Comparison of ENCODE assay signal across 23 cellular contexts in genomic region chr10:20041931-20042330, GRCh38.
"Had no signal": no experiment of that assay in that cellular context is flagged by ENCODE, and none has a peak within 500 bp of the region (broad histone marks: within the 10 kb centered on the region; RNA-seq: fewer than 3 reads in every experiment).

No MANE protein-coding gene starts in this region.

- DNase-seq: Kasumi-1, MV-4-11, NCI-H1048, NCI-H1105, NCI-H1417, NCI-H1436 treated with DMSO at 0.1 percent for 48 hours, NCI-H1694, NCI-H187 treated with DMSO at 0.1 percent for 48 hours, NCI-H2029 treated with DMSO at 0.1 percent for 48 hours, NCI-H2171 treated with DMSO at 0.1 percent for 48 hours, NCI-H524, NCI-H526 treated with DMSO at 0.1 percent for 48 hours, NCI-H774, Right ventricle myocardium superior, RPMI8226, SIG-M5 had no signal

- H3K4me3 ChIP-seq: K562, SJSA1, SK-N-MC had no signal

- H3K4me1 Mint-ChIP-seq: IgD-negative memory B cell had no signal

- H3K27ac Mint-ChIP-seq: IgD-negative memory B cell had no signal

- H3K27me3 ChIP-seq: SJSA1 had no signal

- H3K36me3 Mint-ChIP-seq: IgD-negative memory B cell had no signal

- H3K9ac ChIP-seq: KMS-11 had no signal

- H3K4me1 ChIP-seq: SJSA1 had no signal

- FAIRE-seq: HTR-8/SVneo, K562 had no signal

- H3K27ac ChIP-seq: HL-60, KMS-11, SJSA1, SK-N-MC had no signal

- H3K27me3 Mint-ChIP-seq: IgD-negative memory B cell had no signal

- H3K36me3 ChIP-seq: SJSA1 had no signal

- H3K4me3 Mint-ChIP-seq: IgD-negative memory B cell had no signal

- H3K4me2 ChIP-seq: KMS-11 had no signal

- ATAC-seq: K562 had no signal
